ENCODE assay signal across 11 cellular contexts in the genomic region with DNA sequence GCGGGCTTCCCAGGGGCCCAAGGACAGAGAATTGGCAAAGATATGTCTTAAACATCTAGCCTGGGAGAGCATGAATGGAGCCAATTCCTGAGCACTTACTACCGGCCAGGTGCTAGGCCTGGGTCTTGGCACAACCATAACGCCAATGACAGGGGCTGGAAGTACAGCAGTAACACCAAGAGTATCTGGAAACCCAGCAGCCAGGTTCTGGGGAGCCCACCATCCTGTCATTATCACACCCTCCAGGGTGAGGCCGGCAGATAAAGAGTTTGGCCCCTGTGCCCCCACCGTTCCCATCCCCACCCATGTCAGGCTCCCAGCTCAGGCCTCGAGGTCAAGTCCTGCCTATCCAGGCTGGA. TPM values are rescaled to one million over a fixed set of nuclear protein-coding genes. Genes with fewer than 3 reads are reported as not detected.
A peak's percentile ranks its signal among the peaks of the same experiment; 100 is the strongest.
DNase-seq lines count a peak whose midpoint lies in the region; ATAC-seq, FAIRE-seq and TF ChIP-seq lines count a peak whose summit lies in the region.
"Had no signal": no experiment of that assay in that cellular context is flagged by ENCODE, and none has a peak within 500 bp of the region (broad histone marks: within the 10 kb centered on the region; RNA-seq: fewer than 3 reads in every experiment).

No MANE protein-coding gene starts in this region.

- ATAC-seq in GM21737 (IDR thresholded peaks at IDR 0.05; ENCODE audit: unreplicated experiment) = peak; percentile 3
- ATAC-seq in naive thymus-derived CD8-positive, alpha-beta T cell = peak; percentile 1 to 4
- ATAC-seq in GM21381 (IDR thresholded peaks at IDR 0.05; ENCODE audit: unreplicated experiment) = no peak
- ATAC-seq in GM19463 (IDR thresholded peaks at IDR 0.05; ENCODE audit: unreplicated experiment) = no peak

- H3K9me3 Mint-ChIP-seq in activated T-helper 2 cell treated with anti-CD3 and anti-CD28 coated beads, Interferon-gamma antibody, Interleukin-2, Interleukin-4, amounts not matched to agents 10 μg/mL and 5 μg/mL and 100 μg/mL, durations not matched to agents 14 hours and 24 hours and 36 hours = no peaks in the 10 kb centered on the region
- H3K9me3 Mint-ChIP-seq in naive thymus-derived CD8-positive, alpha-beta T cell = peaks cover 0 to 2% (median 0%) of the 10 kb centered on the region in 9 donors

- peak overlapping the region; percentile 90 for H3K4me3 Mint-ChIP-seq in activated T-helper 2 cell treated with anti-CD3 and anti-CD28 coated beads, Interferon-gamma antibody, Interleukin-2, Interleukin-4, amounts not matched to agents 10 μg/mL and 5 μg/mL and 100 μg/mL, durations not matched to agents 14 hours and 24 hours and 36 hours (ENCODE audit: low read depth)
- peak overlapping the region; percentile 96 to 100 (median 98) for H3K4me3 Mint-ChIP-seq in naive thymus-derived CD8-positive, alpha-beta T cell

- intact Hi-C loops in activated T-helper 2 cell treated with anti-CD3 and anti-CD28 coated beads, Interferon-gamma antibody, Interleukin-2, Interleukin-4, amounts not matched to agents 10 μg/mL and 5 μg/mL and 100 μg/mL, durations not matched to agents 14 hours and 24 hours and 36 hours (cut with micrococcal nuclease) = loop anchor here (1.0 to 5.0 kb wide), 3 partner anchors 9 to 227 kb away; no protein-coding TSS in a partner anchor

- POLR2A ChIA-PET in naive thymus-derived CD8-positive, alpha-beta T cell (lab: Charles Lee) = interaction anchor here (0.6 to 30.2 kb wide), 24 partner anchors 5 to 725 kb away, joined by 3 to 1112 read pairs (median 6); partner anchors contain the start of genes C17orf99, SYNGR2, TMC6 and TMC8

- H3K27me3 Mint-ChIP-seq in activated T-helper 2 cell treated with anti-CD3 and anti-CD28 coated beads, Interferon-gamma antibody, Interleukin-2, Interleukin-4, amounts not matched to agents 10 μg/mL and 5 μg/mL and 100 μg/mL, durations not matched to agents 14 hours and 24 hours and 36 hours (ENCODE audit: low read depth) = no peaks in the 10 kb centered on the region
- no peaks in the 10 kb centered on the region for H3K27me3 Mint-ChIP-seq in naive thymus-derived CD8-positive, alpha-beta T cell

- peaks cover 50% of the 10 kb centered on the region for H3K36me3 Mint-ChIP-seq in activated T-helper 2 cell treated with anti-CD3 and anti-CD28 coated beads, Interferon-gamma antibody, Interleukin-2, Interleukin-4, amounts not matched to agents 10 μg/mL and 5 μg/mL and 100 μg/mL, durations not matched to agents 14 hours and 24 hours and 36 hours (ENCODE audit: low read depth)
- peaks cover 9 to 42% (median 24%) of the 10 kb centered on the region in 3 donors for H3K36me3 Mint-ChIP-seq in naive thymus-derived CD8-positive, alpha-beta T cell

- peaks cover 42% of the 10 kb centered on the region for H3K4me1 Mint-ChIP-seq in activated T-helper 2 cell treated with anti-CD3 and anti-CD28 coated beads, Interferon-gamma antibody, Interleukin-2, Interleukin-4, amounts not matched to agents 10 μg/mL and 5 μg/mL and 100 μg/mL, durations not matched to agents 14 hours and 24 hours and 36 hours (ENCODE audit: low read depth)
- H3K4me1 Mint-ChIP-seq in naive thymus-derived CD8-positive, alpha-beta T cell = peaks cover 32 to 66% (median 58%) of the 10 kb centered on the region in 4 donors

- no peak for DNase-seq in activated T-helper 2 cell treated with anti-CD3 and anti-CD28 coated beads, Interferon-gamma antibody, Interleukin-2, Interleukin-4, amounts not matched to agents 10 μg/mL and 5 μg/mL and 100 μg/mL, durations not matched to agents 14 hours and 24 hours and 36 hours (ENCODE audit: low spot score)
- peak in 1 of 10 donors; percentile 66 for DNase-seq in naive thymus-derived CD8-positive, alpha-beta T cell
- DNase-seq in urothelium cell line (ENCODE audit: low spot score) (no peak), EL (no peak)
- DNase-seq: MG63; stimulated activated CD4-positive, alpha-beta T cell treated with anti-CD3 and anti-CD28 coated beads, Interleukin-12 subunit alpha, Interleukin-12 subunit beta, amount 100 ng/mL, for 4 hours had no signal

- FAIRE-seq in urothelium cell line (lab: Jason Lieb, UNC) = no peak

- peak overlapping the region; percentile 97 for H3K27ac ChIP-seq in C4-2B

- H3K27ac Mint-ChIP-seq in activated T-helper 2 cell treated with anti-CD3 and anti-CD28 coated beads, Interferon-gamma antibody, Interleukin-2, Interleukin-4, amounts not matched to agents 10 μg/mL and 5 μg/mL and 100 μg/mL, durations not matched to agents 14 hours and 24 hours and 36 hours = peak overlapping the region; percentile 98
- peak overlapping the region; percentile 89 to 100 (median 97) for H3K27ac Mint-ChIP-seq in naive thymus-derived CD8-positive, alpha-beta T cell

- TF ChIP-seq CTCF in C4-2B (conservative IDR thresholded peaks at IDR 0.05) = no peak

RNA-seq across cellular contexts. Expression of gene TMC8, which starts 0.5 kb away (rescaled TPM):
- total RNA-seq in activated T-helper 2 cell treated with anti-CD3 and anti-CD28 coated beads, Interferon-gamma antibody, Interleukin-2, Interleukin-4, amounts not matched to agents 10 μg/mL and 5 μg/mL and 100 μg/mL, durations not matched to agents 14 hours and 24 hours and 36 hours = 196 and 208 TPM in 2 replicates
- 100 to 1,000 TPM; 367 to 370 TPM for total RNA-seq in naive thymus-derived CD8-positive, alpha-beta T cell
- polyA plus RNA-seq in naive thymus-derived CD8-positive, alpha-beta T cell = 100 to 1,000 TPM in 1 of 3 donors, 10 to 100 TPM in 2; 62.5 to 141 (median 72.9) TPM

RNA-seq across cellular contexts. Expression of gene TMC6, which starts 1.5 kb away (rescaled TPM):
- 240 and 241 TPM in 2 replicates for total RNA-seq in activated T-helper 2 cell treated with anti-CD3 and anti-CD28 coated beads, Interferon-gamma antibody, Interleukin-2, Interleukin-4, amounts not matched to agents 10 μg/mL and 5 μg/mL and 100 μg/mL, durations not matched to agents 14 hours and 24 hours and 36 hours
- total RNA-seq in naive thymus-derived CD8-positive, alpha-beta T cell = 100 to 1,000 TPM; 809 to 819 TPM
- polyA plus RNA-seq in naive thymus-derived CD8-positive, alpha-beta T cell = 100 to 1,000 TPM; 186 to 253 (median 209) TPM

RNA-seq across cellular contexts. Expression of gene C17orf99, which starts 16.1 kb away (rescaled TPM):
- not detected in 2 replicates for total RNA-seq in activated T-helper 2 cell treated with anti-CD3 and anti-CD28 coated beads, Interferon-gamma antibody, Interleukin-2, Interleukin-4, amounts not matched to agents 10 μg/mL and 5 μg/mL and 100 μg/mL, durations not matched to agents 14 hours and 24 hours and 36 hours
- total RNA-seq in naive thymus-derived CD8-positive, alpha-beta T cell = under 1 TPM in 1 of 2 experiments, not detected in 1; 0.60 TPM
- not detected for polyA plus RNA-seq in naive thymus-derived CD8-positive, alpha-beta T cell
- total RNA-seq: subcutaneous adipose tissue had no signal

RNA-seq across cellular contexts. Expression of gene SYNGR2, which starts 38.3 kb away (rescaled TPM):
- 92.5 and 92.9 TPM in 2 replicates for total RNA-seq in activated T-helper 2 cell treated with anti-CD3 and anti-CD28 coated beads, Interferon-gamma antibody, Interleukin-2, Interleukin-4, amounts not matched to agents 10 μg/mL and 5 μg/mL and 100 μg/mL, durations not matched to agents 14 hours and 24 hours and 36 hours
- 10 to 100 TPM; 58.1 to 66.6 TPM for total RNA-seq in naive thymus-derived CD8-positive, alpha-beta T cell
- polyA plus RNA-seq in naive thymus-derived CD8-positive, alpha-beta T cell = 100 to 1,000 TPM in 1 of 3 donors, 10 to 100 TPM in 2; 88.4 to 108 (median 92.1) TPM

RNA-seq across cellular contexts. Expression of gene TK1, which starts 56.8 kb away (rescaled TPM):
- total RNA-seq in activated T-helper 2 cell treated with anti-CD3 and anti-CD28 coated beads, Interferon-gamma antibody, Interleukin-2, Interleukin-4, amounts not matched to agents 10 μg/mL and 5 μg/mL and 100 μg/mL, durations not matched to agents 14 hours and 24 hours and 36 hours = 64.6 and 65.9 TPM in 2 replicates
- total RNA-seq in naive thymus-derived CD8-positive, alpha-beta T cell = not detected
- polyA plus RNA-seq in naive thymus-derived CD8-positive, alpha-beta T cell = 1 to 10 TPM in 1 of 3 donors, under 1 TPM in 1, not detected in 1; 0.18 to 1.1 TPM

Comparison
In these comparisons a context has a peak if more than half of its experiments do, and no peak if none do; other contexts are left out.
1. ATAC-seq: peak in GM21737 (single experiment) and naive thymus-derived CD8-positive, alpha-beta T cell (2 of 2); none in GM21381 (single experiment) and GM19463 (single experiment).